In genomic region chr7:11456574-11456973, GRCh38 we compare ENCODE assay signal across 25 cellular contexts.
"Had no signal": no experiment of that assay in that cellular context is flagged by ENCODE, and none has a peak within 500 bp of the region (broad histone marks: within the 10 kb centered on the region; RNA-seq: fewer than 3 reads in every experiment).

No MANE protein-coding gene starts in this region.

- H3K4me2 ChIP-seq: hepatocyte had no signal

- H3K36me3 ChIP-seq: colonic mucosa, esophagus muscularis mucosa, esophagus squamous epithelium, gastrocnemius medialis, gastroesophageal sphincter, heart left ventricle, heart right ventricle had no signal

- DNase-seq: colonic mucosa; cortex of kidney; dermis blood vessel endothelial cell; dorsolateral prefrontal cortex; effector CD4-positive, alpha-beta T cell; effector CD8-positive, alpha-beta T cell; effector memory CD4-positive, alpha-beta T cell; effector memory CD8-positive, alpha-beta T cell; endodermal cell; erythroblast; esophagus squamous epithelium; foreskin fibroblast; foreskin keratinocyte; foreskin melanocyte; gastrocnemius medialis; glutamatergic neuron; head of caudate nucleus; heart left ventricle; heart right ventricle had no signal

- H3K9me3 ChIP-seq: colonic mucosa, esophagus muscularis mucosa, esophagus squamous epithelium, gastrocnemius medialis, gastroesophageal sphincter, heart left ventricle, heart right ventricle had no signal

- H3K79me2 ChIP-seq: hepatocyte had no signal

- H2AFZ ChIP-seq: hepatocyte had no signal

- H3K27ac ChIP-seq: colonic mucosa, coronary artery, dorsolateral prefrontal cortex, epithelial cell of prostate, esophagus muscularis mucosa, esophagus squamous epithelium, foreskin keratinocyte, gastrocnemius medialis, gastroesophageal sphincter, heart left ventricle, heart right ventricle, hepatocyte had no signal

- H3K4me3 ChIP-seq: colonic mucosa, coronary artery, dorsolateral prefrontal cortex, esophagus muscularis mucosa, esophagus squamous epithelium, gastrocnemius medialis, gastroesophageal sphincter, heart left ventricle, heart right ventricle, hepatocyte had no signal

- H3K4me1 ChIP-seq: colonic mucosa, esophagus squamous epithelium, gastrocnemius medialis had no signal

- H3K27me3 ChIP-seq: colonic mucosa, dorsolateral prefrontal cortex, esophagus muscularis mucosa, esophagus squamous epithelium, foreskin keratinocyte, gastrocnemius medialis, gastroesophageal sphincter, heart left ventricle, heart right ventricle, hepatocyte had no signal

- ATAC-seq: effector memory CD8-positive, alpha-beta T cell; esophagus mucosa; foreskin keratinocyte; gastrocnemius medialis; gastroesophageal sphincter; heart left ventricle; heart right ventricle had no signal
